1 cellular context compared by ENCODE assay signal in the genomic region with DNA sequence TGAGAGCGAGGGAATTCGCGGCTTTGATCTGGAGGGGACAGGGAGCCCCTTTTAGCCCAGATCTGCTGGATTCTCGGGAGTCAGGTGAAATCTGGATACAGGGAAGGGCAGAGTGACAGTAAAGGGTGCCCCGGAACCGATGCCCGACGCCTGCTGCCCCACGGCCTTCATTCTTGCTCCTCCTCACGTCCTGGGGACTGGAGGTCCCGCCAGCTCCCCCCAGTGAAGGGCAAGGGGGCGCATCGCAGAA.
TF ChIP-seq lines count a peak whose summit lies in the region.

No MANE protein-coding gene starts in this region.

TF ChIP-seq in HepG2, 621 proteins besides CTCF, POLR2A, EP300 and RAD21:
- TF ChIP-seq CREM (IDR thresholded peaks at IDR 0.05) (no peak), CREM (CRISPR knock-in tag; IDR thresholded peaks at IDR 0.05) (no peak), HNRNPL (IDR thresholded peaks at IDR 0.05; ENCODE audit: low read depth, low read length) (0 out of 2 replicates have a peak, but pooled peaks have one; percentile 47), ZNF337 (CRISPR knock-in tag; IDR thresholded peaks at IDR 0.05; ENCODE audit: borderline replicate concordance, low read depth) (no peak), ZNF777 (CRISPR knock-in tag; IDR thresholded peaks at IDR 0.05) (peak; percentile 55; the same call in 1 of the 2 replicates), ZSCAN31 (CRISPR knock-in tag; IDR thresholded peaks at IDR 0.05; ENCODE audit: low read depth) (no peak), ZNF331 (CRISPR knock-in tag; IDR thresholded peaks at IDR 0.05) (no peak), ZFP82 (CRISPR knock-in tag; IDR thresholded peaks at IDR 0.05; ENCODE audit: borderline replicate concordance) (no peak), BRF2 (CRISPR knock-in tag; IDR thresholded peaks at IDR 0.05) (0 out of 2 replicates have a peak, but pooled peaks have one; percentile 5), TBX2 (CRISPR knock-in tag; IDR thresholded peaks at IDR 0.05; ENCODE audit: borderline replicate concordance) (peak; percentile 9; the same call in 1 of the 2 replicates), ZNF136 (CRISPR knock-in tag; IDR thresholded peaks at IDR 0.05; ENCODE audit: low read depth) (no peak), ZNF510 (CRISPR knock-in tag; IDR thresholded peaks at IDR 0.05; ENCODE audit: low read depth) (no peak), PAWR (CRISPR knock-in tag; IDR thresholded peaks at IDR 0.05; ENCODE audit: borderline replicate concordance) (no peak), GLI4 (CRISPR knock-in tag; IDR thresholded peaks at IDR 0.05; ENCODE audit: borderline replicate concordance) (no peak), TIGD3 (CRISPR knock-in tag; IDR thresholded peaks at IDR 0.05; ENCODE audit: borderline replicate concordance) (no peak), ZNF569 (CRISPR knock-in tag; IDR thresholded peaks at IDR 0.05; ENCODE audit: borderline replicate concordance) (0 out of 2 replicates have a peak, but pooled peaks have one; percentile 48), ZBTB7B (CRISPR knock-in tag; IDR thresholded peaks at IDR 0.05) (0 out of 2 replicates have a peak, but pooled peaks have one; percentile 7), HDAC1 (CRISPR knock-in tag; IDR thresholded peaks at IDR 0.05) (no peak), GPN1 (CRISPR knock-in tag; IDR thresholded peaks at IDR 0.05; ENCODE audit: borderline replicate concordance) (no peak), ZBTB44 (CRISPR knock-in tag; IDR thresholded peaks at IDR 0.05) (no peak), SIN3A (IDR thresholded peaks at IDR 0.05; ENCODE audit: borderline replicate concordance, low read depth, low read length) (0 out of 2 replicates have a peak, but pooled peaks have one; percentile 54)
- TF ChIP-seq, protein P1, sequence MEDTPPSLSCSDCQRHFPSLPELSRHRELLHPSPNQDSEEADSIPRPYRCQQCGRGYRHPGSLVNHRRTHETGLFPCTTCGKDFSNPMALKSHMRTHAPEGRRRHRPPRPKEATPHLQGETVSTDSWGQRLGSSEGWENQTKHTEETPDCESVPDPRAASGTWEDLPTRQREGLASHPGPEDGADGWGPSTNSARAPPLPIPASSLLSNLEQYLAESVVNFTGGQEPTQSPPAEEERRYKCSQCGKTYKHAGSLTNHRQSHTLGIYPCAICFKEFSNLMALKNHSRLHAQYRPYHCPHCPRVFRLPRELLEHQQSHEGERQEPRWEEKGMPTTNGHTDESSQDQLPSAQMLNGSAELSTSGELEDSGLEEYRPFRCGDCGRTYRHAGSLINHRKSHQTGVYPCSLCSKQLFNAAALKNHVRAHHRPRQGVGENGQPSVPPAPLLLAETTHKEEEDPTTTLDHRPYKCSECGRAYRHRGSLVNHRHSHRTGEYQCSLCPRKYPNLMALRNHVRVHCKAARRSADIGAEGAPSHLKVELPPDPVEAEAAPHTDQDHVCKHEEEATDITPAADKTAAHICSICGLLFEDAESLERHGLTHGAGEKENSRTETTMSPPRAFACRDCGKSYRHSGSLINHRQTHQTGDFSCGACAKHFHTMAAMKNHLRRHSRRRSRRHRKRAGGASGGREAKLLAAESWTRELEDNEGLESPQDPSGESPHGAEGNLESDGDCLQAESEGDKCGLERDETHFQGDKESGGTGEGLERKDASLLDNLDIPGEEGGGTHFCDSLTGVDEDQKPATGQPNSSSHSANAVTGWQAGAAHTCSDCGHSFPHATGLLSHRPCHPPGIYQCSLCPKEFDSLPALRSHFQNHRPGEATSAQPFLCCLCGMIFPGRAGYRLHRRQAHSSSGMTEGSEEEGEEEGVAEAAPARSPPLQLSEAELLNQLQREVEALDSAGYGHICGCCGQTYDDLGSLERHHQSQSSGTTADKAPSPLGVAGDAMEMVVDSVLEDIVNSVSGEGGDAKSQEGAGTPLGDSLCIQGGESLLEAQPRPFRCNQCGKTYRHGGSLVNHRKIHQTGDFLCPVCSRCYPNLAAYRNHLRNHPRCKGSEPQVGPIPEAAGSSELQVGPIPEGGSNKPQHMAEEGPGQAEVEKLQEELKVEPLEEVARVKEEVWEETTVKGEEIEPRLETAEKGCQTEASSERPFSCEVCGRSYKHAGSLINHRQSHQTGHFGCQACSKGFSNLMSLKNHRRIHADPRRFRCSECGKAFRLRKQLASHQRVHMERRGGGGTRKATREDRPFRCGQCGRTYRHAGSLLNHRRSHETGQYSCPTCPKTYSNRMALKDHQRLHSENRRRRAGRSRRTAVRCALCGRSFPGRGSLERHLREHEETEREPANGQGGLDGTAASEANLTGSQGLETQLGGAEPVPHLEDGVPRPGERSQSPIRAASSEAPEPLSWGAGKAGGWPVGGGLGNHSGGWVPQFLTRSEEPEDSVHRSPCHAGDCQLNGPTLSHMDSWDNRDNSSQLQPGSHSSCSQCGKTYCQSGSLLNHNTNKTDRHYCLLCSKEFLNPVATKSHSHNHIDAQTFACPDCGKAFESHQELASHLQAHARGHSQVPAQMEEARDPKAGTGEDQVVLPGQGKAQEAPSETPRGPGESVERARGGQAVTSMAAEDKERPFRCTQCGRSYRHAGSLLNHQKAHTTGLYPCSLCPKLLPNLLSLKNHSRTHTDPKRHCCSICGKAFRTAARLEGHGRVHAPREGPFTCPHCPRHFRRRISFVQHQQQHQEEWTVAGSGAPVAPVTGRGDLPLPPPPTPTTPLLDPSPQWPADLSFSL (CRISPR knock-in tag; IDR thresholded peaks at IDR 0.05): no peak
- TF ChIP-seq, protein P2, sequence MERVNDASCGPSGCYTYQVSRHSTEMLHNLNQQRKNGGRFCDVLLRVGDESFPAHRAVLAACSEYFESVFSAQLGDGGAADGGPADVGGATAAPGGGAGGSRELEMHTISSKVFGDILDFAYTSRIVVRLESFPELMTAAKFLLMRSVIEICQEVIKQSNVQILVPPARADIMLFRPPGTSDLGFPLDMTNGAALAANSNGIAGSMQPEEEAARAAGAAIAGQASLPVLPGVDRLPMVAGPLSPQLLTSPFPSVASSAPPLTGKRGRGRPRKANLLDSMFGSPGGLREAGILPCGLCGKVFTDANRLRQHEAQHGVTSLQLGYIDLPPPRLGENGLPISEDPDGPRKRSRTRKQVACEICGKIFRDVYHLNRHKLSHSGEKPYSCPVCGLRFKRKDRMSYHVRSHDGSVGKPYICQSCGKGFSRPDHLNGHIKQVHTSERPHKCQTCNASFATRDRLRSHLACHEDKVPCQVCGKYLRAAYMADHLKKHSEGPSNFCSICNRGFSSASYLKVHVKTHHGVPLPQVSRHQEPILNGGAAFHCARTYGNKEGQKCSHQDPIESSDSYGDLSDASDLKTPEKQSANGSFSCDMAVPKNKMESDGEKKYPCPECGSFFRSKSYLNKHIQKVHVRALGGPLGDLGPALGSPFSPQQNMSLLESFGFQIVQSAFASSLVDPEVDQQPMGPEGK (CRISPR knock-in tag; IDR thresholded peaks at IDR 0.05): peak; percentile 33; the same call in 1 of the 2 replicates
- TF ChIP-seq, protein P3, sequence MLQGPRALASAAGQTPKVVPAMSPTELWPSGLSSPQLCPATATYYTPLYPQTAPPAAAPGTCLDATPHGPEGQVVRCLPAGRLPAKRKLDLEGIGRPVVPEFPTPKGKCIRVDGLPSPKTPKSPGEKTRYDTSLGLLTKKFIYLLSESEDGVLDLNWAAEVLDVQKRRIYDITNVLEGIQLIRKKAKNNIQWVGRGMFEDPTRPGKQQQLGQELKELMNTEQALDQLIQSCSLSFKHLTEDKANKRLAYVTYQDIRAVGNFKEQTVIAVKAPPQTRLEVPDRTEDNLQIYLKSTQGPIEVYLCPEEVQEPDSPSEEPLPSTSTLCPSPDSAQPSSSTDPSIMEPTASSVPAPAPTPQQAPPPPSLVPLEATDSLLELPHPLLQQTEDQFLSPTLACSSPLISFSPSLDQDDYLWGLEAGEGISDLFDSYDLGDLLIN (CRISPR knock-in tag; IDR thresholded peaks at IDR 0.05; ENCODE audit: borderline replicate concordance): no peak
- TF ChIP-seq, protein P4, sequence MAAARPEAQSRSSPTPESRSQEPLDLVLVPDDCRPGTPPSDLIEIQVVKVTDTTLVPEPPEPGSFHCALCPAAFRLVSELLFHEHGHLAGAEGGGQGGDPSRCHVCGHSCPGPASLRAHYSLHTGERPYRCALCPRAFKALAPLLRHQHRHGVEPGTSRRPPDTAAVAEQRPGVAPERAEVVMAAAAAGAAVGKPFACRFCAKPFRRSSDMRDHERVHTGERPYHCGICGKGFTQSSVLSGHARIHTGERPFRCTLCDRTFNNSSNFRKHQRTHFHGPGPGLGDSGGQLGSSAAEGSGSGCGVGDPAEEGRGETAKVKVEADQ (CRISPR knock-in tag; IDR thresholded peaks at IDR 0.05; ENCODE audit: borderline replicate concordance): 0 out of 2 replicates have a peak, but pooled peaks have one; percentile 13
